Comparison of ENCODE assay signal across 23 cellular contexts in genomic region chr12:12521923-12522322, GRCh38. TPM values are rescaled to one million over a fixed set of nuclear protein-coding genes. Genes with fewer than 3 reads are reported as not detected.
DNase-seq lines count a peak whose midpoint lies in the region; ATAC-seq and TF ChIP-seq lines count a peak whose summit lies in the region.
"Had no signal": no experiment of that assay in that cellular context is flagged by ENCODE, and none has a peak within 500 bp of the region (broad histone marks: within the 10 kb centered on the region; RNA-seq: fewer than 3 reads in every experiment).

No MANE protein-coding gene starts in this region.

- H3K27ac ChIP-seq in colonic mucosa: peak overlapping the region; percentile 20
- H3K27ac ChIP-seq: breast epithelium, tibial artery, WERI-Rb-1 had no signal

- intact Hi-C loops in colonic mucosa (cut with DNase I): no loop called here

- H3K4me1 Mint-ChIP-seq in activated naive CD8-positive, alpha-beta T cell treated with anti-CD3 and anti-CD28 coated beads, Interleukin-2, amount 50 U/mL, for 24 hours: peaks cover 18% of the 10 kb centered on the region
- peaks cover 19% of the 10 kb centered on the region for H3K4me1 Mint-ChIP-seq in activated naive CD8-positive, alpha-beta T cell treated with anti-CD3 and anti-CD28 coated beads for 36 hours
- H3K4me1 Mint-ChIP-seq in nephron (no peaks in the 10 kb centered on the region), type B pancreatic cell (ENCODE audit: unreplicated experiment) (peaks cover 17% of the 10 kb centered on the region)
- H3K4me1 Mint-ChIP-seq: stimulated activated naive B cell treated with anti-CD40 and anti-IgM and Interleukin-4, amounts not matched to agents 10 μg/mL and 1 μg/mL and 100 μg/mL, for 72 hours had no signal

- H3K27me3 Mint-ChIP-seq in activated naive CD8-positive, alpha-beta T cell treated with anti-CD3 and anti-CD28 coated beads, Interleukin-2, amount 50 U/mL, for 24 hours: no peaks in the 10 kb centered on the region
- no peaks in the 10 kb centered on the region for H3K27me3 Mint-ChIP-seq in activated naive CD8-positive, alpha-beta T cell treated with anti-CD3 and anti-CD28 coated beads for 36 hours
- H3K27me3 Mint-ChIP-seq in nephron (ENCODE audit: low read depth) (no peaks in the 10 kb centered on the region), type B pancreatic cell (no peaks in the 10 kb centered on the region)
- H3K27me3 Mint-ChIP-seq: activated naive CD8-positive, alpha-beta T cell; activated T-cell treated with anti-CD3 and anti-CD28 coated beads, Interleukin-2, amount 50 U/mL, for 24 hours; naive thymus-derived CD4-positive, alpha-beta T cell; stimulated activated naive B cell treated with anti-CD40 and anti-IgM and Interleukin-4, amounts not matched to agents 10 μg/mL and 1 μg/mL and 100 μg/mL, for 72 hours had no signal

- H3K9me3 ChIP-seq in colonic mucosa: no peaks in the 10 kb centered on the region
- H3K9me3 ChIP-seq: breast epithelium, tibial artery had no signal

- no peak for DNase-seq in activated naive CD8-positive, alpha-beta T cell treated with anti-CD3 and anti-CD28 coated beads, Interleukin-2, amount 50 U/mL, for 24 hours
- DNase-seq in activated naive CD8-positive, alpha-beta T cell treated with anti-CD3 and anti-CD28 coated beads for 36 hours: no peak
- no peak for DNase-seq in colonic mucosa
- no peak for DNase-seq in type B pancreatic cell (ENCODE audit: extremely low spot score, unreplicated experiment)
- DNase-seq in GM20000 (ENCODE audit: low spot score): no peak
- no peak for DNase-seq in cerebellar nuclear complex (lab: John Stamatoyannopoulos, UW)
- DNase-seq: activated CD4-positive, alpha-beta T cell treated with anti-CD3 and anti-CD28 coated beads, Interleukin-2, amount 50 U/mL, for 48 hours; activated T-cell treated with anti-CD3 and anti-CD28 coated beads, Interleukin-2, amount 50 U/mL, for 24 hours; DMS79; MV-4-11; naive thymus-derived CD4-positive, alpha-beta T cell; NCI-H524; SIG-M5; stimulated activated naive B cell treated with anti-CD40 and anti-IgM and Interleukin-4, amounts not matched to agents 10 μg/mL and 1 μg/mL and 100 μg/mL, for 72 hours; tibial artery; WERI-Rb-1 had no signal

- TF ChIP-seq CTCF in colonic mucosa (IDR thresholded peaks at IDR 0.05): no peak
- no peak for TF ChIP-seq CTCF in nephron (IDR thresholded peaks at IDR 0.05; ENCODE audit: unreplicated experiment in 3 of 3)
- TF ChIP-seq CTCF in type B pancreatic cell (conservative IDR thresholded peaks at IDR 0.05): no peak
- no peak for TF ChIP-seq CTCF in GM20000 (IDR thresholded peaks at IDR 0.05; ENCODE audit: extremely low read depth, missing control alignments)

- peak overlapping the region in 1 of 2 donors; percentile 49 for H3K9ac ChIP-seq in colonic mucosa (ENCODE audit: low read depth in 2 of 2, low read length in 2 of 2)

- H3K36me3 ChIP-seq in colonic mucosa: no peaks in the 10 kb centered on the region
- H3K36me3 ChIP-seq: breast epithelium had no signal

- peak overlapping the region; percentile 7 for H3K27ac Mint-ChIP-seq in activated naive CD8-positive, alpha-beta T cell treated with anti-CD3 and anti-CD28 coated beads, Interleukin-2, amount 50 U/mL, for 24 hours
- H3K27ac Mint-ChIP-seq in activated naive CD8-positive, alpha-beta T cell treated with anti-CD3 and anti-CD28 coated beads for 36 hours: no peak overlapping the region
- peak overlapping the region in 2 of 3 experiments; percentile 11 to 15 for H3K27ac Mint-ChIP-seq in nephron
- H3K27ac Mint-ChIP-seq in type B pancreatic cell: peak overlapping the region; percentile 82
- H3K27ac Mint-ChIP-seq: activated T-cell treated with anti-CD3 and anti-CD28 coated beads, Interleukin-2, amount 50 U/mL, for 24 hours; stimulated activated naive B cell treated with anti-CD40 and anti-IgM and Interleukin-4, amounts not matched to agents 10 μg/mL and 1 μg/mL and 100 μg/mL, for 72 hours had no signal

- H3K27me3 ChIP-seq in colonic mucosa: no peaks in the 10 kb centered on the region
- H3K27me3 ChIP-seq: breast epithelium, tibial artery had no signal

- H3K4me3 Mint-ChIP-seq in activated naive CD8-positive, alpha-beta T cell treated with anti-CD3 and anti-CD28 coated beads, Interleukin-2, amount 50 U/mL, for 24 hours: no peak overlapping the region
- no peak overlapping the region for H3K4me3 Mint-ChIP-seq in activated naive CD8-positive, alpha-beta T cell treated with anti-CD3 and anti-CD28 coated beads for 36 hours
- H3K4me3 Mint-ChIP-seq in nephron (no peak overlapping the region), type B pancreatic cell (no peak overlapping the region)
- H3K4me3 Mint-ChIP-seq: activated naive CD8-positive, alpha-beta T cell; activated T-cell treated with anti-CD3 and anti-CD28 coated beads, Interleukin-2, amount 50 U/mL, for 24 hours; CD14-positive monocyte; stimulated activated naive B cell treated with anti-CD40 and anti-IgM and Interleukin-4, amounts not matched to agents 10 μg/mL and 1 μg/mL and 100 μg/mL, for 72 hours had no signal

- ATAC-seq in activated naive CD8-positive, alpha-beta T cell treated with anti-CD3 and anti-CD28 coated beads, Interleukin-2, amount 50 U/mL, for 24 hours: no peak
- no peak for ATAC-seq in HG03342 (IDR thresholded peaks at IDR 0.05; ENCODE audit: unreplicated experiment)
- ATAC-seq: esophagus mucosa; naive thymus-derived CD4-positive, alpha-beta T cell; stimulated activated naive B cell treated with anti-CD40 and anti-IgM and Interleukin-4, amounts not matched to agents 10 μg/mL and 1 μg/mL and 100 μg/mL, for 72 hours had no signal

- peaks cover 17% of the 10 kb centered on the region for H3K4me1 ChIP-seq in colonic mucosa
- H3K4me1 ChIP-seq: breast epithelium had no signal

- no peak overlapping the region for H3K4me3 ChIP-seq in colonic mucosa
- H3K4me3 ChIP-seq: breast epithelium, lung, tibial artery had no signal

- peaks cover 30% of the 10 kb centered on the region for H3K36me3 Mint-ChIP-seq in activated naive CD8-positive, alpha-beta T cell treated with anti-CD3 and anti-CD28 coated beads, Interleukin-2, amount 50 U/mL, for 24 hours (ENCODE audit: low read depth)
- H3K36me3 Mint-ChIP-seq in activated naive CD8-positive, alpha-beta T cell treated with anti-CD3 and anti-CD28 coated beads for 36 hours: peaks cover 12% of the 10 kb centered on the region
- H3K36me3 Mint-ChIP-seq in nephron (ENCODE audit: low read depth) (peaks cover 20% of the 10 kb centered on the region), type B pancreatic cell (peaks cover 48% of the 10 kb centered on the region)
- H3K36me3 Mint-ChIP-seq: CD14-positive monocyte; stimulated activated naive B cell treated with anti-CD40 and anti-IgM and Interleukin-4, amounts not matched to agents 10 μg/mL and 1 μg/mL and 100 μg/mL, for 72 hours had no signal

- no peaks in the 10 kb centered on the region for H3K9me3 Mint-ChIP-seq in activated naive CD8-positive, alpha-beta T cell treated with anti-CD3 and anti-CD28 coated beads, Interleukin-2, amount 50 U/mL, for 24 hours
- H3K9me3 Mint-ChIP-seq in activated naive CD8-positive, alpha-beta T cell treated with anti-CD3 and anti-CD28 coated beads for 36 hours: no peaks in the 10 kb centered on the region
- H3K9me3 Mint-ChIP-seq in nephron: no peaks in the 10 kb centered on the region
- H3K9me3 Mint-ChIP-seq in type B pancreatic cell: no peaks in the 10 kb centered on the region
- H3K9me3 Mint-ChIP-seq: activated T-cell treated with anti-CD3 and anti-CD28 coated beads, Interleukin-2, amount 50 U/mL, for 24 hours; CD14-positive monocyte; naive thymus-derived CD4-positive, alpha-beta T cell; stimulated activated naive B cell treated with anti-CD40 and anti-IgM and Interleukin-4, amounts not matched to agents 10 μg/mL and 1 μg/mL and 100 μg/mL, for 72 hours had no signal

RNA-seq across cellular contexts. Expression of gene DUSP16, which starts 40.7 kb away (rescaled TPM):
- total RNA-seq in activated naive CD8-positive, alpha-beta T cell treated with anti-CD3 and anti-CD28 coated beads for 36 hours: 10 to 100 TPM; 21.6 to 24.4 TPM
- total RNA-seq in colonic mucosa (10 to 100 TPM; 47.5 to 60.2 TPM), type B pancreatic cell (ENCODE audit: low replicate concordance) (52.1 and 240 TPM in 2 replicates)
